Comparison of ENCODE assay signal across 20 cellular contexts in genomic region chr6:133995758-133996157, GRCh38. TPM values are rescaled to one million over a fixed set of nuclear protein-coding genes. Genes with fewer than 3 reads are reported as not detected.
DNase-seq lines count a peak whose midpoint lies in the region; ATAC-seq, FAIRE-seq and TF ChIP-seq lines count a peak whose summit lies in the region.
"Had no signal": no experiment of that assay in that cellular context is flagged by ENCODE, and none has a peak within 500 bp of the region (broad histone marks: within the 10 kb centered on the region; RNA-seq: fewer than 3 reads in every experiment).

No MANE protein-coding gene starts in this region.

- H2AFZ ChIP-seq in astrocyte (ENCODE audit: low read depth, low read length), result no peak overlapping the region

- H3K4me1 Mint-ChIP-seq in astrocyte (ENCODE audit: low read depth, unreplicated experiment), result peaks cover under 1% of the 10 kb centered on the region

- no peak overlapping the region for H2BK5ac ChIP-seq in mesendoderm (ENCODE audit: low read length)

- H3K79me1 ChIP-seq in mesendoderm (ENCODE audit: low read length), result no peaks in the 10 kb centered on the region

- H3K9me3 ChIP-seq in astrocyte (ENCODE audit: insufficient read depth, low read depth, low read length), result no peaks in the 10 kb centered on the region
- H3K9me3 ChIP-seq in thyroid gland, result no peaks in the 10 kb centered on the region
- H3K9me3 ChIP-seq: HAP-1 had no signal

- intact Hi-C loops in thyroid gland (cut with DNase I), result no loop called here

- no peak overlapping the region for H3K23ac ChIP-seq in mesendoderm (ENCODE audit: low read length)

- no peak overlapping the region for H2BK120ac ChIP-seq in mesendoderm (ENCODE audit: low read depth, low read length)

- H3K18ac ChIP-seq in mesendoderm (ENCODE audit: low read length), result no peak overlapping the region

- H2BK15ac ChIP-seq in mesendoderm (replicated peaks; ENCODE audit: low read depth), result no peak overlapping the region

- peaks cover 2% of the 10 kb centered on the region for H3K9me3 Mint-ChIP-seq in astrocyte (ENCODE audit: unreplicated experiment)
- H3K9me3 Mint-ChIP-seq: CD14-positive monocyte; CD8-positive, alpha-beta T cell had no signal

- H4K20me1 ChIP-seq in astrocyte (ENCODE audit: insufficient read depth, low read length), result no peaks in the 10 kb centered on the region

- no peaks in the 10 kb centered on the region for H3K27me3 Mint-ChIP-seq in astrocyte (ENCODE audit: low read depth, unreplicated experiment)

- no peak overlapping the region for H4K5ac ChIP-seq in mesendoderm (ENCODE audit: low read length)

- no peak overlapping the region for H3K27ac Mint-ChIP-seq in astrocyte (ENCODE audit: unreplicated experiment)
- H3K27ac Mint-ChIP-seq: CD14-positive monocyte; CD8-positive, alpha-beta T cell had no signal

- H3K27ac ChIP-seq in 22Rv1, result 0 out of 2 replicates have a peak overlapping the region, but pooled peaks have one; percentile 25
- no peak overlapping the region for H3K27ac ChIP-seq in astrocyte (ENCODE audit: low read depth, low read length)
- no peak overlapping the region for H3K27ac ChIP-seq in mesendoderm (ENCODE audit: low read depth, low read length)
- no peak overlapping the region for H3K27ac ChIP-seq in caudate nucleus (ENCODE audit: low read depth, low read length)
- H3K27ac ChIP-seq in thyroid gland, result no peak overlapping the region

- ATAC-seq in HG02642 (IDR thresholded peaks at IDR 0.05; ENCODE audit: poor library complexity, unreplicated experiment), result no peak
- ATAC-seq in GM18505 (IDR thresholded peaks at IDR 0.05; ENCODE audit: unreplicated experiment), result no peak
- ATAC-seq: CD8-positive, alpha-beta T cell; HepG2 had no signal

- no peaks in the 10 kb centered on the region for H3K27me3 ChIP-seq in astrocyte (ENCODE audit: insufficient read depth, low read length)
- H3K27me3 ChIP-seq in mesendoderm (ENCODE audit: insufficient read depth, low read length, poor library complexity), result no peaks in the 10 kb centered on the region
- no peaks in the 10 kb centered on the region for H3K27me3 ChIP-seq in thyroid gland

- H3K36me3 ChIP-seq in astrocyte (ENCODE audit: insufficient read depth, low read length) (no peaks in the 10 kb centered on the region), mesendoderm (ENCODE audit: control insufficient read depth, insufficient read depth, low read length) (no peaks in the 10 kb centered on the region), thyroid gland (no peaks in the 10 kb centered on the region)
- H3K36me3 ChIP-seq: HAP-1 had no signal

- no CpG with 5 or more reads among the region's 3 CpGs for WGBS in mesendoderm (ENCODE audit: extremely low coverage, insufficient coverage, low lambda C conversion rate)
- WGBS in thyroid gland, 2 donors, result 81 to 92% methylated on average over 3 of the region's 3 CpGs

- peaks cover 2% of the 10 kb centered on the region for H3K36me3 Mint-ChIP-seq in astrocyte (ENCODE audit: low read depth, unreplicated experiment)
- H3K36me3 Mint-ChIP-seq: CD8-positive, alpha-beta T cell had no signal

- H3K4me1 ChIP-seq in astrocyte (ENCODE audit: insufficient read depth, low read length) (peaks cover 31% of the 10 kb centered on the region), mesendoderm (ENCODE audit: control insufficient read depth, low read depth, low read length) (no peaks in the 10 kb centered on the region), thyroid gland (no peaks in the 10 kb centered on the region)
- H3K4me1 ChIP-seq: HAP-1 had no signal

- H4K8ac ChIP-seq in mesendoderm (ENCODE audit: low read depth, low read length), result no peak overlapping the region

- no peaks in the 10 kb centered on the region for H3K79me2 ChIP-seq in astrocyte (ENCODE audit: insufficient read depth, low read length)
- no peaks in the 10 kb centered on the region for H3K79me2 ChIP-seq in mesendoderm (ENCODE audit: control insufficient read depth, insufficient read depth, low read length)

- H2AK5ac ChIP-seq in mesendoderm (ENCODE audit: low read length), result no peak overlapping the region

- DNase-seq in HT-29 (ENCODE audit: low spot score) (peak; percentile 50), astrocyte (ENCODE audit: low read depth) (no peak), mesendoderm (peak; percentile 33), caudate nucleus (lab: John Stamatoyannopoulos, UW) (no peak), thyroid gland (no peak)
- DNase-seq: CD8-positive, alpha-beta T cell; COR-L47; DMS153; DND-41; GDM1; GOT3 had no signal

- no peak overlapping the region for H3K4me3 ChIP-seq in astrocyte (ENCODE audit: insufficient read depth, low read depth, low read length)
- no peak overlapping the region for H3K4me3 ChIP-seq in mesendoderm (ENCODE audit: low read length)
- no peak overlapping the region for H3K4me3 ChIP-seq in thyroid gland (replicated peaks in 1 of 3)
- H3K4me3 ChIP-seq: HAP-1 had no signal

- no peak for TF ChIP-seq CTCF in 22Rv1 (IDR thresholded peaks at IDR 0.05)
- TF ChIP-seq CTCF in astrocyte (IDR thresholded peaks at IDR 0.05; ENCODE audit: insufficient read depth, low read depth, low read length), result no peak
- TF ChIP-seq CTCF in thyroid gland (IDR thresholded peaks at IDR 0.05), result no peak

- no peak overlapping the region for H3K56ac ChIP-seq in mesendoderm (ENCODE audit: low read length)

- H3K9ac ChIP-seq in astrocyte (ENCODE audit: low read length), result no peak overlapping the region
- no peak overlapping the region for H3K9ac ChIP-seq in mesendoderm (ENCODE audit: low read length)

- H3K4ac ChIP-seq in mesendoderm (ENCODE audit: low read depth, low read length), result no peak overlapping the region

- FAIRE-seq in astrocyte (lab: Jason Lieb, UNC), result no peak
- FAIRE-seq: D721Med, GM18507, HepG2, HTR-8/SVneo had no signal

- peak overlapping the region; percentile 0 for H3K4me2 ChIP-seq in astrocyte (ENCODE audit: low read length)
- no peak overlapping the region for H3K4me2 ChIP-seq in mesendoderm (ENCODE audit: low read length)

- no peak overlapping the region for H3K4me3 Mint-ChIP-seq in astrocyte (ENCODE audit: unreplicated experiment)
- H3K4me3 Mint-ChIP-seq: CD14-positive monocyte; CD8-positive, alpha-beta T cell had no signal

- TF ChIP-seq POLR2A in thyroid gland (IDR thresholded peaks at IDR 0.05) (no peak), GM18505 (IDR thresholded peaks at IDR 0.05; ENCODE audit: borderline replicate concordance, extremely low read depth, insufficient read depth, insufficient read length) (no peak)

RNA-seq across cellular contexts. Expression of gene TBPL1, which starts 42.7 kb away (rescaled TPM):
- total RNA-seq in HT-29 (2014; rRNA removed; shearing (Covaris generic)), result 13.0 and 15.3 TPM in 2 replicates
- 53.4 and 54.0 TPM in 2 replicates for total RNA-seq in astrocyte
- 92.5 TPM for polyA plus RNA-seq in mesendoderm (2013, experiment 1 of 2)
- 90.4 TPM for polyA plus RNA-seq in mesendoderm (2013, experiment 2 of 2)
- total RNA-seq in thyroid gland, result 10 to 100 TPM; 12.1 to 57.9 (median 17.0) TPM

RNA-seq across cellular contexts. Expression of gene SLC2A12, which starts 56.7 kb away (rescaled TPM):
- 1.9 and 2.5 TPM in 2 replicates for total RNA-seq in HT-29 (2014; rRNA removed; shearing (Covaris generic))
- 5.5 and 9.5 TPM in 2 replicates for total RNA-seq in astrocyte
- 1.0 TPM for polyA plus RNA-seq in mesendoderm (2013, experiment 1 of 2)
- 1.0 TPM for polyA plus RNA-seq in mesendoderm (2013, experiment 2 of 2)
- under 1 TPM; 0.56 to 0.94 (median 0.65) TPM for total RNA-seq in thyroid gland
- total RNA-seq: CD8-positive, alpha-beta T cell had no signal

Comparison
In these comparisons a context has a peak if more than half of its experiments do, and no peak if none do; other contexts are left out.
1. DNase-seq: peak in HT-29 (single experiment) and mesendoderm (single experiment); none in astrocyte (single experiment), caudate nucleus (0 of 61) and thyroid gland (0 of 2).